In genomic region chr17:39197380-39198185, GRCh38 we compare ENCODE assay signal across 8 cellular contexts. TPM values are rescaled to one million over a fixed set of nuclear protein-coding genes. Genes with fewer than 3 reads are reported as not detected.
DNase-seq lines count a peak whose midpoint lies in the region; ATAC-seq and TF ChIP-seq lines count a peak whose summit lies in the region.

Gene CACNB1, minus strand, starts transcription at chr17:39197669. Its CDS starts 174 bp downstream, at chr17:39197495.

- H3K9ac ChIP-seq in DND-41 (ENCODE audit: low read depth, low read length), result peak within 1 kb of the TSS; percentile 93

- peak; percentile 80 for ATAC-seq in DND-41 (ENCODE audit: insufficient read depth, low read depth)
- peak; percentile 57 for ATAC-seq in foreskin keratinocyte
- ATAC-seq in HG02981 (IDR thresholded peaks at IDR 0.05; ENCODE audit: unreplicated experiment), result no peak

- TF ChIP-seq EP300 in stomach (IDR thresholded peaks at IDR 0.05), result no peak

- TF ChIP-seq CTCF in DND-41 (IDR thresholded peaks at IDR 0.05; ENCODE audit: borderline replicate concordance, extremely low read depth, low read length, poor library complexity, severe bottlenecking), result no peak
- no peak for TF ChIP-seq CTCF in foreskin keratinocyte (conservative IDR thresholded peaks at IDR 0.05)
- TF ChIP-seq CTCF in stomach (IDR thresholded peaks at IDR 0.05), result no peak

- H3K4me2 ChIP-seq in DND-41 (ENCODE audit: insufficient read depth, low read length), result peak within 1 kb of the TSS; percentile 98

- DNase-seq in DND-41, result peak; percentile 88
- no peak for DNase-seq in Jurkat, Clone E6-1 (ENCODE audit: low read depth, low spot score)
- peak; percentile 26 for DNase-seq in SHP77 treated with DMSO at 0.1 percent for 48 hours (lab: John Stamatoyannopoulos, UW)
- DNase-seq in activated gamma-delta T cell treated with anti-CD3 and anti-CD28 coated beads, Interleukin-2, amount 50 U/mL, for 16 hours (ENCODE audit: low read depth), result peak; percentile 52
- peak in 1 of 2 donors; percentile 45 for DNase-seq in foreskin keratinocyte
- DNase-seq in stomach, result peak; percentile 72

- peaks cover 74% of the 10 kb centered on the region for H3K4me1 ChIP-seq in DND-41 (ENCODE audit: insufficient read depth, low read length)
- peaks cover 16% of the 10 kb centered on the region for H3K4me1 ChIP-seq in foreskin keratinocyte
- peaks cover 44% of the 10 kb centered on the region for H3K4me1 ChIP-seq in neuron (ENCODE audit: insufficient read depth, low read length)
- H3K4me1 ChIP-seq in stomach, result peaks cover 38 to 78% (median 65%) of the 10 kb centered on the region in 4 donors

- H3K36me3 ChIP-seq in DND-41 (ENCODE audit: insufficient read depth, low read length) (peaks cover 47% of the 10 kb centered on the region), neuron (ENCODE audit: insufficient read depth, low read length) (peaks cover 18% of the 10 kb centered on the region), stomach (peaks cover 13 to 31% (median 26%) of the 10 kb centered on the region in 4 donors)

- H3K27me3 ChIP-seq in DND-41 (ENCODE audit: insufficient read depth, low read length, poor library complexity), result no peaks in the 10 kb centered on the region
- no peaks in the 10 kb centered on the region for H3K27me3 ChIP-seq in foreskin keratinocyte
- H3K27me3 ChIP-seq in neuron (ENCODE audit: insufficient read depth, low read length), result no peaks in the 10 kb centered on the region
- no peaks in the 10 kb centered on the region for H3K27me3 ChIP-seq in stomach

- H3K9me3 ChIP-seq in DND-41 (ENCODE audit: insufficient read depth, low read length, severe bottlenecking), result no peaks in the 10 kb centered on the region
- no peaks in the 10 kb centered on the region for H3K9me3 ChIP-seq in neuron (ENCODE audit: low read length)
- no peaks in the 10 kb centered on the region for H3K9me3 ChIP-seq in stomach

- 0 to 1% (median 1%) methylated on average over 5 to 55 of the region's 55 CpGs for WGBS in stomach, 5 donors

- H2AFZ ChIP-seq in DND-41 (ENCODE audit: low read depth, low read length), result peak within 1 kb of the TSS; percentile 83
- H2AFZ ChIP-seq in neuron (ENCODE audit: low read depth, low read length), result peak within 1 kb of the TSS; percentile 31

- peak within 1 kb of the TSS; percentile 79 to 88 for H3K4me3 ChIP-seq in DND-41 (ENCODE audit: low read depth in 1 of 2, low read length in 2 of 2)
- H3K4me3 ChIP-seq in Jurkat, Clone E6-1 (ENCODE audit: low read length), result peak within 1 kb of the TSS; percentile 80
- H3K4me3 ChIP-seq in neuron (ENCODE audit: low read length), result peak within 1 kb of the TSS; percentile 71
- peak within 1 kb of the TSS; percentile 70 to 83 (median 78) for H3K4me3 ChIP-seq in stomach

- peaks cover 44% of the 10 kb centered on the region for H4K20me1 ChIP-seq in DND-41 (ENCODE audit: insufficient read depth, low read length)

- H3K27ac ChIP-seq in DND-41 (ENCODE audit: low read length), result peak within 1 kb of the TSS; percentile 99
- no peak within 1 kb of the TSS for H3K27ac ChIP-seq in foreskin keratinocyte
- H3K27ac ChIP-seq in stomach, result peak within 1 kb of the TSS; percentile 67 to 97 (median 96)

- H3K79me2 ChIP-seq in DND-41 (ENCODE audit: insufficient read depth, low read length), result peaks cover 71% of the 10 kb centered on the region

- no peak for TF ChIP-seq POLR2A in stomach (IDR thresholded peaks at IDR 0.05)

- intact Hi-C loops in stomach (cut with DNase I; ENCODE audit: low total_unique reads), result no loop called here

RNA-seq across cellular contexts. Expression of gene CACNB1, which starts in this region (rescaled TPM):
- polyA plus RNA-seq in Jurkat, Clone E6-1 (2012; ENCODE audit: insufficient read depth, insufficient read length), result 4.9 TPM
- total RNA-seq in foreskin keratinocyte, result 6.2 and 7.9 TPM in 2 replicates
- polyA plus RNA-seq in foreskin keratinocyte, result 5.2 TPM in 2 replicates
- total RNA-seq in stomach, result 10 to 100 TPM in 2 of 5 donors, 1 to 10 TPM in 3; 4.2 to 57.2 (median 8.9) TPM
- 1 to 10 TPM; 2.4 to 2.7 (median 2.7) TPM for polyA plus RNA-seq in stomach
